Comparison of ENCODE assay signal across 30 cellular contexts in genomic region chr3:144744473-144744872, GRCh38.
"Had no signal": no experiment of that assay in that cellular context is flagged by ENCODE, and none has a peak within 500 bp of the region (broad histone marks: within the 10 kb centered on the region; RNA-seq: fewer than 3 reads in every experiment).

No MANE protein-coding gene starts in this region.

- H3K4me1 Mint-ChIP-seq: naive thymus-derived CD4-positive, alpha-beta T cell; nephron; neural progenitor cell; stimulated activated memory B cell treated with anti-CD40 and anti-IgM and Interleukin-4, amounts not matched to agents 10 μg/mL and 1 μg/mL and 100 μg/mL, for 72 hours had no signal

- H2AFZ ChIP-seq: neural progenitor cell, parathyroid adenoma had no signal

- H3K4me1 ChIP-seq: esophagus muscularis mucosa, foreskin keratinocyte, gastroesophageal sphincter, left lung, neural progenitor cell, parathyroid adenoma, prostate gland, sigmoid colon, spleen, tibial nerve, upper lobe of left lung had no signal

- DNase-seq: dermis blood vessel endothelial cell; effector memory CD4-positive, alpha-beta T cell; foreskin keratinocyte; heart left ventricle; hippocampal formation; left cardiac atrium; left lung; mesenchymal stem cell; midbrain; naive thymus-derived CD4-positive, alpha-beta T cell; right cardiac atrium; sigmoid colon; spleen; stimulated activated CD4-positive, alpha-beta T cell treated with anti-CD3 and anti-CD28 coated beads, Interleukin-4, amount 100 ng/mL, for 4 hours; stimulated activated naive CD8-positive, alpha-beta T cell treated with anti-CD3 and anti-CD28 coated beads, Interleukin-15, Interleukin-2, amounts not matched to agents 100 U/mL and 50 U/mL, for 24 hours; substantia nigra; upper lobe of left lung had no signal

- H3K4me3 Mint-ChIP-seq: naive thymus-derived CD4-positive, alpha-beta T cell; nephron; neural progenitor cell; stimulated activated memory B cell treated with anti-CD40 and anti-IgM and Interleukin-4, amounts not matched to agents 10 μg/mL and 1 μg/mL and 100 μg/mL, for 72 hours had no signal

- H3K9ac ChIP-seq: neural progenitor cell, parathyroid adenoma had no signal

- H3K27ac ChIP-seq: coronary artery, esophagus muscularis mucosa, foreskin keratinocyte, gastroesophageal sphincter, heart left ventricle, left lung, neural progenitor cell, parathyroid adenoma, prostate gland, sigmoid colon, spleen, thoracic aorta, tibial nerve, upper lobe of left lung had no signal

- H3K79me2 ChIP-seq: parathyroid adenoma had no signal

- H3K9me3 Mint-ChIP-seq: nephron; neural progenitor cell; stimulated activated memory B cell treated with anti-CD40 and anti-IgM and Interleukin-4, amounts not matched to agents 10 μg/mL and 1 μg/mL and 100 μg/mL, for 72 hours had no signal

- H3K4me3 ChIP-seq: coronary artery, esophagus muscularis mucosa, gastroesophageal sphincter, heart left ventricle, left lung, neural progenitor cell, prostate gland, sigmoid colon, spleen, thoracic aorta, tibial nerve, upper lobe of left lung had no signal

- FAIRE-seq: endothelial cell of umbilical vein, islet of Langerhans, urothelium cell line had no signal

- ATAC-seq: foreskin keratinocyte; gastroesophageal sphincter; heart left ventricle; left cardiac atrium; left lung; naive thymus-derived CD4-positive, alpha-beta T cell; right cardiac atrium; stimulated activated memory B cell treated with anti-CD40 and anti-IgM and Interleukin-4, amounts not matched to agents 10 μg/mL and 1 μg/mL and 100 μg/mL, for 72 hours; stimulated activated naive CD8-positive, alpha-beta T cell treated with anti-CD3 and anti-CD28 coated beads, Interleukin-15, Interleukin-2, amounts not matched to agents 100 U/mL and 50 U/mL, for 24 hours had no signal

- H3K27me3 ChIP-seq: esophagus muscularis mucosa, foreskin keratinocyte, gastroesophageal sphincter, heart left ventricle, left lung, neural progenitor cell, sigmoid colon, spleen, tibial nerve, upper lobe of left lung had no signal

- H3K4me2 ChIP-seq: neural progenitor cell had no signal

- H3K36me3 ChIP-seq: esophagus muscularis mucosa, gastroesophageal sphincter, heart left ventricle, left lung, neural progenitor cell, prostate gland, sigmoid colon, spleen, thoracic aorta, tibial nerve, upper lobe of left lung had no signal

- H3K9me3 ChIP-seq: esophagus muscularis mucosa, gastroesophageal sphincter, heart left ventricle, left lung, prostate gland, sigmoid colon, thoracic aorta, tibial nerve, upper lobe of left lung had no signal

- H3K27me3 Mint-ChIP-seq: naive thymus-derived CD4-positive, alpha-beta T cell; stimulated activated memory B cell treated with anti-CD40 and anti-IgM and Interleukin-4, amounts not matched to agents 10 μg/mL and 1 μg/mL and 100 μg/mL, for 72 hours had no signal

- H3K36me3 Mint-ChIP-seq: naive thymus-derived CD4-positive, alpha-beta T cell; neural progenitor cell; stimulated activated memory B cell treated with anti-CD40 and anti-IgM and Interleukin-4, amounts not matched to agents 10 μg/mL and 1 μg/mL and 100 μg/mL, for 72 hours had no signal

- H3K27ac Mint-ChIP-seq: naive thymus-derived CD4-positive, alpha-beta T cell; nephron; neural progenitor cell; stimulated activated memory B cell treated with anti-CD40 and anti-IgM and Interleukin-4, amounts not matched to agents 10 μg/mL and 1 μg/mL and 100 μg/mL, for 72 hours had no signal
